Comparison of ENCODE assay signal across 23 cellular contexts in genomic region chr12:48110691-48111315, GRCh38. TPM values are rescaled to one million over a fixed set of nuclear protein-coding genes. Genes with fewer than 3 reads are reported as not detected.
A peak's percentile ranks its signal among the peaks of the same experiment; 100 is the strongest.
DNase-seq lines count a peak whose midpoint lies in the region; ATAC-seq, FAIRE-seq and TF ChIP-seq lines count a peak whose summit lies in the region.
"Had no signal": no experiment of that assay in that cellular context is flagged by ENCODE, and none has a peak within 500 bp of the region (broad histone marks: within the 10 kb centered on the region; RNA-seq: fewer than 3 reads in every experiment).

No MANE protein-coding gene starts in this region.

- no peak for ATAC-seq in T-cell (replicated peaks in 1 of 4)
- no peak for ATAC-seq in CD4-positive, alpha-beta T cell (ENCODE audit: poor library complexity)
- ATAC-seq: SK-N-SH treated with all-trans-retinoic acid at 6 μM for 48 hours had no signal

- H2BK5ac ChIP-seq in H1 (ENCODE audit: low read depth, low read length) (no peak overlapping the region), trophoblast cell (ENCODE audit: low read depth, low read length, poor library complexity) (no peak overlapping the region)

- no peak overlapping the region for H4K8ac ChIP-seq in H1 (ENCODE audit: extremely low read depth, insufficient read depth, low read length)
- no peak overlapping the region for H4K8ac ChIP-seq in trophoblast cell (ENCODE audit: low read depth, low read length)

- H2AFZ ChIP-seq in H1 (ENCODE audit: low read length) (no peak overlapping the region), trophoblast cell (ENCODE audit: insufficient read depth, low read length, poor library complexity) (no peak overlapping the region)

- intact Hi-C loops in CD4-positive, alpha-beta T cell (cut with DNase I, micrococcal nuclease) = no loop called here

- no peak overlapping the region for H3K56ac ChIP-seq in H1 (replicated peaks; ENCODE audit: insufficient read length, low read depth, low read length)

- peaks cover 12 to 26% (median 20%) of the 10 kb centered on the region in 3 donors for H3K4me1 Mint-ChIP-seq in T-cell
- H3K4me1 Mint-ChIP-seq in CD4-positive, alpha-beta T cell (ENCODE audit: low read depth) = peaks cover 23% of the 10 kb centered on the region

- H3K79me1 ChIP-seq in H1 (ENCODE audit: low read depth, low read length) (no peaks in the 10 kb centered on the region), trophoblast cell (ENCODE audit: low read length) (peaks cover 5% of the 10 kb centered on the region)

- H3K23ac ChIP-seq in H1 (ENCODE audit: insufficient read length) = no peak overlapping the region
- peak overlapping the region; percentile 18 for H3K23ac ChIP-seq in trophoblast cell (ENCODE audit: low read length)

- H4K12ac ChIP-seq in trophoblast cell (ENCODE audit: low read depth, low read length) = no peak overlapping the region

- H3K9ac ChIP-seq in H1 (replicated peaks in 1 of 4; ENCODE audit: extremely low read depth in 1 of 4, low read depth in 3 of 4, low read length in 3 of 4) (no peak overlapping the region), trophoblast cell (ENCODE audit: low read length) (no peak overlapping the region)

- H3K79me2 ChIP-seq in H1 (ENCODE audit: control insufficient read depth in 1 of 2, insufficient read depth in 2 of 2, low read length in 2 of 2) = no peaks in the 10 kb centered on the region
- H3K79me2 ChIP-seq in trophoblast cell (ENCODE audit: control insufficient read depth, insufficient read depth, low read length, poor library complexity) = peaks cover 3% of the 10 kb centered on the region

- WGBS in H1 (ENCODE audit: extremely low coverage in 1 of 2, insufficient coverage in 1 of 2, insufficient read length in 1 of 2, insufficient replicate concordance in 2 of 2, low coverage in 1 of 2, low lambda C conversion rate in 2 of 2, missing lambda C conversion rate in 1 of 2), 2 experiments = 92% methylated on average over 1 of the region's 1 CpG; no CpG with 5 or more reads in 1 of the 2 experiments
- WGBS in trophoblast cell (ENCODE audit: extremely low coverage, insufficient coverage, insufficient read length) = no CpG with 5 or more reads among the region's 1 CpG

- H3K27me3 Mint-ChIP-seq in T-cell = peaks cover 6 to 16% of the 10 kb centered on the region in 2 donors
- peaks cover 15% of the 10 kb centered on the region for H3K27me3 Mint-ChIP-seq in CD4-positive, alpha-beta T cell

- H4K20me1 ChIP-seq in H1 (replicated peaks in 1 of 2; ENCODE audit: control insufficient read depth in 1 of 2, insufficient read depth in 2 of 2, low read length in 2 of 2) = no peaks in the 10 kb centered on the region

- H3K27me3 ChIP-seq in H1 (replicated peaks in 1 of 4; ENCODE audit: control insufficient read depth in 3 of 4, extremely low read depth in 1 of 4, insufficient read depth in 3 of 4, low read length in 3 of 4) (peaks cover 0 to 5% (median 0%) of the 10 kb centered on the region in 4 experiments; a peak in 2 of 7 replicates), trophoblast cell (ENCODE audit: insufficient read depth, low read length) (peaks cover 2% of the 10 kb centered on the region), Peyer's patch (no peaks in the 10 kb centered on the region)
- no peaks in the 10 kb centered on the region for H3K27me3 ChIP-seq in CD4-positive, alpha-beta T cell (ENCODE audit: control insufficient read depth, insufficient read depth, low read length)

- H2AK5ac ChIP-seq in H1 (ENCODE audit: low read depth, low read length) (peak overlapping the region; percentile 42; the same call in 1 of the 2 replicates), trophoblast cell (ENCODE audit: low read length) (no peak overlapping the region)

- H3K18ac ChIP-seq in H1 (ENCODE audit: extremely low read depth, low read length) (no peak overlapping the region), trophoblast cell (ENCODE audit: low read length) (no peak overlapping the region)

- H2BK120ac ChIP-seq in H1 (replicated peaks; ENCODE audit: low read depth, low read length) (no peak overlapping the region), trophoblast cell (ENCODE audit: insufficient read depth, low read length, poor library complexity) (no peak overlapping the region)

- FAIRE-seq in H1 (lab: Jason Lieb, UNC) = no peak
- FAIRE-seq: GM12891, GM18507 had no signal

- H3K9me3 ChIP-seq in H1 (ENCODE audit: insufficient read depth in 2 of 2, low read depth in 1 of 2, low read length in 1 of 2) = no peaks in the 10 kb centered on the region
- H3K9me3 ChIP-seq in trophoblast cell (ENCODE audit: insufficient read depth, low read depth, low read length) = no peaks in the 10 kb centered on the region
- H3K9me3 ChIP-seq in CD4-positive, alpha-beta T cell (ENCODE audit: control insufficient read depth, low read length) = no peaks in the 10 kb centered on the region
- no peaks in the 10 kb centered on the region for H3K9me3 ChIP-seq in Peyer's patch

- H2BK20ac ChIP-seq in H1 (ENCODE audit: low read length) = no peak overlapping the region

- H3K14ac ChIP-seq in H1 (ENCODE audit: insufficient read length) (no peak overlapping the region), trophoblast cell (ENCODE audit: low read length) (no peak overlapping the region)

- no peak overlapping the region for H4K5ac ChIP-seq in H1 (ENCODE audit: insufficient read length, low read depth, low read length)

- H3K23me2 ChIP-seq in H1 (ENCODE audit: low read depth, low read length) = peaks cover 2% of the 10 kb centered on the region; the same call in 1 of the 2 replicates

- no peaks in the 10 kb centered on the region for H3K36me3 Mint-ChIP-seq in T-cell
- H3K36me3 Mint-ChIP-seq in CD4-positive, alpha-beta T cell (ENCODE audit: low read depth) = peaks cover 6% of the 10 kb centered on the region

- H3K4me2 ChIP-seq in H1 (ENCODE audit: insufficient read depth in 1 of 2, low read depth in 2 of 2, low read length in 2 of 2) (no peak overlapping the region), trophoblast cell (ENCODE audit: low read length) (no peak overlapping the region)

- no peak overlapping the region for H3K4me3 ChIP-seq in H1 (ENCODE audit: extremely low read depth in 1 of 4, insufficient read depth in 2 of 4, low read depth in 3 of 4, low read length in 4 of 4)
- H3K4me3 ChIP-seq in trophoblast cell (ENCODE audit: low read depth, low read length) = no peak overlapping the region
- H3K4me3 ChIP-seq in Peyer's patch = no peak overlapping the region

- H3K4me1 ChIP-seq in H1 (replicated peaks in 1 of 4; ENCODE audit: control insufficient read depth in 3 of 4, insufficient read depth in 4 of 4, low read length in 3 of 4) = peaks cover 0 to 6% (median under 1%) of the 10 kb centered on the region in 4 experiments; a peak in 2 of 7 replicates
- peaks cover 5% of the 10 kb centered on the region in 2 experiments for H3K4me1 ChIP-seq in trophoblast cell (ENCODE audit: control insufficient read depth in 1 of 2, insufficient read depth in 2 of 2, low read length in 2 of 2)
- peaks cover 0 to 6% (median 3%) of the 10 kb centered on the region in 4 donors for H3K4me1 ChIP-seq in Peyer's patch

- H2BK15ac ChIP-seq in H1 (ENCODE audit: low read length) = no peak overlapping the region

- H3K27ac ChIP-seq in H1 (ENCODE audit: low read depth, low read length) (no peak overlapping the region), trophoblast cell (ENCODE audit: low read depth, low read length) (no peak overlapping the region), Peyer's patch (no peak overlapping the region)
- no peak overlapping the region for H3K27ac ChIP-seq in CD4-positive, alpha-beta T cell (ENCODE audit: low read depth, low read length)
- H3K27ac ChIP-seq: C4-2B, HL-60 had no signal

- no peaks in the 10 kb centered on the region for H3K9me3 Mint-ChIP-seq in T-cell
- H3K9me3 Mint-ChIP-seq in CD4-positive, alpha-beta T cell = no peaks in the 10 kb centered on the region
- H3K9me3 Mint-ChIP-seq: T-helper 1 cell treated with Interleukin-12 subunit alpha and Interleukin-12 subunit beta and Interleukin-4 antibody, amounts not matched to agents 30 μg/mL and 1 μg/mL, for 36 hours had no signal

- DNase-seq in ELF-1 (ENCODE audit: low read depth, low spot score) (peak; percentile 24), M059J (ENCODE audit: low read depth) (peak; percentile 9), H1 (ENCODE audit: low read depth in 1 of 2, low spot score in 2 of 2) (no peak), trophoblast cell (peak; percentile 36 to 66), T-helper 1 cell (no peak), T-cell (no peak), Peyer's patch (no peak)
- no peak for DNase-seq in CD4-positive, alpha-beta T cell
- DNase-seq: DMS79, GF-D8, GOT3, NCI-H1048, NCI-H1436 treated with DMSO at 0.1 percent for 48 hours, NCI-H2029 treated with DMSO at 0.1 percent for 48 hours, NCI-H2171 treated with DMSO at 0.1 percent for 48 hours, NCI-H774, SHP77 had no signal

- H3K4ac ChIP-seq in H1 (replicated peaks; ENCODE audit: insufficient read length, low read depth, low read length) (no peak overlapping the region), trophoblast cell (ENCODE audit: low read depth, low read length) (no peak overlapping the region)

- no peak for TF ChIP-seq RAD21 in H1 (IDR thresholded peaks at IDR 0.05 in 1 of 2, conservative IDR thresholded peaks at IDR 0.05 in 1 of 2; ENCODE audit: low read depth in 2 of 2, low read length in 2 of 2)

- POLR2A ChIA-PET in H1 (lab: Charles Lee; ENCODE audit: partially characterized antibody) = interaction anchor here (0.8 to 7.5 kb wide), 2 partner anchors 9 to 46 kb away, joined by 3 to 56 read pairs; partner anchors contain the start of gene PFKM
- POLR2A ChIA-PET in T-cell (lab: Charles Lee) = interaction anchor here in 1 of 2 donors (0.7 kb wide), 1 partner anchor 14 kb away, joined by 3 read pairs; no protein-coding TSS in a partner anchor
- POLR2A ChIA-PET in CD4-positive, alpha-beta T cell (lab: Charles Lee) = no interaction called here

- H4K91ac ChIP-seq in H1 (replicated peaks; ENCODE audit: insufficient read length, low read length) (no peak overlapping the region), trophoblast cell (ENCODE audit: low read depth, low read length) (no peak overlapping the region)

- TF ChIP-seq POLR2A in H1 (IDR thresholded peaks at IDR 0.05; ENCODE audit: control extremely low read depth in 1 of 2, low read depth in 2 of 2, low read length in 2 of 2) (no peak), Peyer's patch (IDR thresholded peaks at IDR 0.05) (no peak)

- no peak overlapping the region for H3K27ac Mint-ChIP-seq in T-cell
- no peak overlapping the region for H3K27ac Mint-ChIP-seq in CD4-positive, alpha-beta T cell
- H3K27ac Mint-ChIP-seq: T-helper 1 cell treated with Interleukin-12 subunit alpha and Interleukin-12 subunit beta and Interleukin-4 antibody, amounts not matched to agents 30 μg/mL and 1 μg/mL, for 36 hours had no signal

- no peak for TF ChIP-seq CTCF in H1 (IDR thresholded peaks at IDR 0.05; ENCODE audit: control extremely low read depth in 1 of 3, insufficient read depth in 1 of 3, low read depth in 1 of 3, low read length in 3 of 3)
- no peak for TF ChIP-seq CTCF in CD4-positive, alpha-beta T cell (IDR thresholded peaks at IDR 0.05)
- no peak for TF ChIP-seq CTCF in Peyer's patch (IDR thresholded peaks at IDR 0.05)

- H2BK12ac ChIP-seq in H1 (ENCODE audit: low read depth, low read length) (no peak overlapping the region), trophoblast cell (ENCODE audit: low read length) (no peak overlapping the region)

- TF ChIP-seq EP300 in H1 (IDR thresholded peaks at IDR 0.05; ENCODE audit: borderline replicate concordance in 1 of 2, low read depth in 2 of 2, low read length in 2 of 2) = no peak

- no peak overlapping the region for H3K4me3 Mint-ChIP-seq in T-cell
- H3K4me3 Mint-ChIP-seq in CD4-positive, alpha-beta T cell = no peak overlapping the region
- H3K4me3 Mint-ChIP-seq: T-helper 1 cell treated with Interleukin-12 subunit alpha and Interleukin-12 subunit beta and Interleukin-4 antibody, amounts not matched to agents 30 μg/mL and 1 μg/mL, for 36 hours had no signal

- CTCF ChIA-PET in H1 (lab: Charles Lee; ENCODE audit: partially characterized antibody) (interaction anchor here (0.6 to 2.6 kb wide), 6 partner anchors 10 to 280 kb away, joined by 3 to 5 read pairs (median 3); no protein-coding TSS in a partner anchor), T-cell (lab: Charles Lee) (no interaction called here)
- CTCF ChIA-PET in CD4-positive, alpha-beta T cell (lab: Charles Lee) = no interaction called here

- H3K36me3 ChIP-seq in H1 (ENCODE audit: control insufficient read depth in 2 of 4, insufficient read depth in 4 of 4, low read length in 3 of 4) (no peaks in the 10 kb centered on the region), trophoblast cell (ENCODE audit: control insufficient read depth in 1 of 2, insufficient read depth in 2 of 2, low read length in 2 of 2) (no peaks in the 10 kb centered on the region), Peyer's patch (no peaks in the 10 kb centered on the region)

RNA-seq across cellular contexts. Expression of gene SENP1, which starts 4.9 kb away (rescaled TPM):
- 25.9 and 37.4 TPM in 2 replicates for total RNA-seq in M059J (2014; rRNA removed; shearing (Covaris generic))
- total RNA-seq in H1 (2021; fragmentation: NEBNext Ultra II Directional; extraction: Animal tissue kit (Norgen Biotek cat#: 25700)) = 29.8 and 31.5 TPM in 2 replicates
- 9.5 and 14.2 TPM in 2 replicates for polyA plus RNA-seq in H1 (2011; rRNA removed)
- polyA plus RNA-seq in H1 (2011; cell fraction: cytosol; rRNA removed) = 12.6 TPM
- 9.8 TPM for polyA plus RNA-seq in H1 (2011; cell fraction: nucleus; rRNA removed)
- 9.6 to 15.5 TPM (median 12.5 TPM) in 4 replicates for polyA plus RNA-seq in H1 (2012, experiment 1 of 2)
- polyA plus RNA-seq in H1 (2012, experiment 2 of 2) = 1.3 TPM
- 16.9 TPM for polyA plus RNA-seq in H1 (2013, experiment 1 of 2)
- polyA plus RNA-seq in H1 (2013, experiment 2 of 2) = 16.0 TPM
- 40.5 and 56.9 TPM in 2 replicates for polyA minus RNA-seq in H1 (2011; rRNA and poly(A)+ RNA removed)
- 20.7 TPM for polyA minus RNA-seq in H1 (2011; cell fraction: cytosol; rRNA and poly(A)+ RNA removed)
- 39.5 TPM for polyA minus RNA-seq in H1 (2011; cell fraction: nucleus; rRNA and poly(A)+ RNA removed)
- 10.6 and 11.8 TPM in 2 replicates for polyA plus RNA-seq in trophoblast cell (2013)
- 10 to 100 TPM; 22.8 to 29.6 (median 28.7) TPM for total RNA-seq in T-cell
- 10 to 100 TPM; 20.3 to 25.7 TPM for total RNA-seq in CD4-positive, alpha-beta T cell
- 10 to 100 TPM; 11.0 to 37.1 (median 16.9) TPM for total RNA-seq in Peyer's patch

RNA-seq across cellular contexts. Expression of gene PFKM, which starts 8.4 kb away (rescaled TPM):
- 23.0 and 38.8 TPM in 2 replicates for total RNA-seq in M059J (2014; rRNA removed; shearing (Covaris generic))
- total RNA-seq in H1 (2021; fragmentation: NEBNext Ultra II Directional; extraction: Animal tissue kit (Norgen Biotek cat#: 25700)) = 106 and 109 TPM in 2 replicates
- polyA plus RNA-seq in H1 (2011; rRNA removed) = 62.6 and 73.7 TPM in 2 replicates
- 88.9 TPM for polyA plus RNA-seq in H1 (2011; cell fraction: cytosol; rRNA removed)
- polyA plus RNA-seq in H1 (2011; cell fraction: nucleus; rRNA removed) = 120 TPM
- 119 to 125 TPM (median 122 TPM) in 4 replicates for polyA plus RNA-seq in H1 (2012, experiment 1 of 2)
- polyA plus RNA-seq in H1 (2012, experiment 2 of 2) = 25.5 TPM
- polyA plus RNA-seq in H1 (2013, experiment 1 of 2) = 35.6 TPM
- 32.4 TPM for polyA plus RNA-seq in H1 (2013, experiment 2 of 2)
- polyA minus RNA-seq in H1 (2011; rRNA and poly(A)+ RNA removed) = 127 and 159 TPM in 2 replicates
- 44.6 TPM for polyA minus RNA-seq in H1 (2011; cell fraction: cytosol; rRNA and poly(A)+ RNA removed)
- 92.9 TPM for polyA minus RNA-seq in H1 (2011; cell fraction: nucleus; rRNA and poly(A)+ RNA removed)
- polyA plus RNA-seq in trophoblast cell (2013) = 21.8 and 22.0 TPM in 2 replicates
- total RNA-seq in T-cell = 10 to 100 TPM; 13.5 to 15.2 (median 14.3) TPM
- total RNA-seq in CD4-positive, alpha-beta T cell = 1 to 10 TPM; 9.3 to 9.4 TPM
- 10 to 100 TPM in 3 of 4 donors, 1 to 10 TPM in 1; 10.0 to 38.0 (median 27.0) TPM for total RNA-seq in Peyer's patch

RNA-seq across cellular contexts. Expression of gene ASB8, which starts 46.5 kb away (rescaled TPM):
- 23.9 and 43.6 TPM in 2 replicates for total RNA-seq in M059J (2014; rRNA removed; shearing (Covaris generic))
- 8.1 and 8.3 TPM in 2 replicates for total RNA-seq in H1 (2021; fragmentation: NEBNext Ultra II Directional; extraction: Animal tissue kit (Norgen Biotek cat#: 25700))
- 3.8 and 4.2 TPM in 2 replicates for polyA plus RNA-seq in H1 (2011; rRNA removed)
- 7.7 TPM for polyA plus RNA-seq in H1 (2011; cell fraction: cytosol; rRNA removed)
- 5.0 TPM for polyA plus RNA-seq in H1 (2011; cell fraction: nucleus; rRNA removed)
- polyA plus RNA-seq in H1 (2012, experiment 1 of 2) = 7.5 to 10.4 TPM (median 8.3 TPM) in 4 replicates
- 5.9 TPM for polyA plus RNA-seq in H1 (2012, experiment 2 of 2)
- 4.8 TPM for polyA plus RNA-seq in H1 (2013, experiment 1 of 2)
- 4.6 TPM for polyA plus RNA-seq in H1 (2013, experiment 2 of 2)
- 12.5 and 15.9 TPM in 2 replicates for polyA minus RNA-seq in H1 (2011; rRNA and poly(A)+ RNA removed)
- 3.4 TPM for polyA minus RNA-seq in H1 (2011; cell fraction: cytosol; rRNA and poly(A)+ RNA removed)
- polyA minus RNA-seq in H1 (2011; cell fraction: nucleus; rRNA and poly(A)+ RNA removed) = 7.7 TPM
- 9.0 and 9.3 TPM in 2 replicates for polyA plus RNA-seq in trophoblast cell (2013)
- 10 to 100 TPM; 50.0 to 59.7 (median 58.9) TPM for total RNA-seq in T-cell
- total RNA-seq in CD4-positive, alpha-beta T cell = 10 to 100 TPM; 50.9 TPM
- total RNA-seq in Peyer's patch = 10 to 100 TPM; 16.5 to 40.8 (median 33.7) TPM

Comparison
In these comparisons a context has a peak if more than half of its experiments do, and no peak if none do; other contexts are left out.
1. DNase-seq: peak in ELF-1 (single experiment), M059J (single experiment) and trophoblast cell (2 of 2); none in H1 (0 of 2), T-helper 1 cell (0 of 5), T-cell (0 of 34), CD4-positive, alpha-beta T cell (0 of 10) and Peyer's patch (0 of 3).